ENCODE assay signal across 24 cellular contexts in genomic region chr3:99765042-99765942, GRCh38. TPM values are rescaled to one million over a fixed set of nuclear protein-coding genes. Genes with fewer than 3 reads are reported as not detected.
DNase-seq lines count a peak whose midpoint lies in the region; ATAC-seq and TF ChIP-seq lines count a peak whose summit lies in the region.
"Had no signal": no experiment of that assay in that cellular context is flagged by ENCODE, and none has a peak within 500 bp of the region (broad histone marks: within the 10 kb centered on the region; RNA-seq: fewer than 3 reads in every experiment).

No MANE protein-coding gene starts in this region.

- in situ Hi-C loops in astrocyte of the cerebellum (cut with HindIII; ENCODE audit: low sequenced_read_pairs): no loop called here

- H3K4me3 ChIP-seq in astrocyte of the cerebellum (ENCODE audit: low read depth, low read length): no peak overlapping the region
- H3K4me3 ChIP-seq in BE2C (ENCODE audit: low read depth, low read length): no peak overlapping the region
- H3K4me3 ChIP-seq in MG63: no peak overlapping the region
- H3K4me3 ChIP-seq: ascending aorta, esophagus squamous epithelium, neural progenitor cell, psoas muscle, stomach, tibial artery had no signal

- no peaks in the 10 kb centered on the region for H3K4me1 ChIP-seq in BE2C
- H3K4me1 ChIP-seq: esophagus squamous epithelium, neural progenitor cell had no signal

- H3K36me3 ChIP-seq in BE2C (no peaks in the 10 kb centered on the region), MG63 (no peaks in the 10 kb centered on the region)
- H3K36me3 ChIP-seq: esophagus squamous epithelium, neural progenitor cell, stomach, WERI-Rb-1 had no signal

- TF ChIP-seq CTCF in astrocyte of the cerebellum (IDR thresholded peaks at IDR 0.05; ENCODE audit: low read depth, low read length, missing control alignments): no peak
- TF ChIP-seq CTCF in BE2C (IDR thresholded peaks at IDR 0.05; ENCODE audit: low read depth, low read length): no peak

- DNase-seq in HS-27A (ENCODE audit: low read depth) (peak; percentile 73), astrocyte of the cerebellum (ENCODE audit: low read depth) (peak; percentile 68), fibroblast of peridontal ligament (ENCODE audit: extremely low read depth) (peak; percentile 63), BE2C (no peak), MG63 (no peak)
- DNase-seq: activated CD4-positive, alpha-beta T cell treated with anti-CD3 and anti-CD28 coated beads, Interleukin-2, amount 10 ng/mL, durations not matched to agents 24 days and 14 days; activated naive CD4-positive, alpha-beta T cell treated with anti-CD3 and anti-CD28 coated beads, Interleukin-2, amount 50 U/mL, for 16 hours; AML-193; CD8-positive, alpha-beta T cell; effector memory CD8-positive, alpha-beta T cell; esophagus squamous epithelium; GOT3; NCI-H1105; NCI-H2029; psoas muscle; stimulated activated CD8-positive, alpha-beta memory T cell treated with anti-CD3 and anti-CD28 coated beads, Interleukin-4, amount 100 ng/mL, for 48 hours; stomach; tibial artery; WERI-Rb-1 had no signal

- ATAC-seq in GM19397 (IDR thresholded peaks at IDR 0.05; ENCODE audit: unreplicated experiment) (no peak), HG03469 (IDR thresholded peaks at IDR 0.05; ENCODE audit: unreplicated experiment) (no peak)
- ATAC-seq: CD8-positive, alpha-beta T cell; effector memory CD8-positive, alpha-beta T cell; HepG2; psoas muscle had no signal

- H3K27me3 ChIP-seq in BE2C (peaks cover 9% of the 10 kb centered on the region), MG63 (no peaks in the 10 kb centered on the region)
- H3K27me3 ChIP-seq: ascending aorta, esophagus squamous epithelium, neural progenitor cell, stomach, tibial artery had no signal

- H3K9me3 ChIP-seq in BE2C (no peaks in the 10 kb centered on the region; the same call in 1 of the 2 replicates), MG63 (no peaks in the 10 kb centered on the region)
- H3K9me3 ChIP-seq: ascending aorta, esophagus squamous epithelium, psoas muscle, stomach, tibial artery had no signal

RNA-seq across cellular contexts. Expression of gene CMSS1, which starts 52.4 kb away (rescaled TPM):
- 190 TPM for polyA plus RNA-seq in BE2C (2012; ENCODE audit: insufficient read depth, insufficient read length, low read depth)
- total RNA-seq in MG63 (2014; rRNA removed; shearing (Covaris generic); ENCODE audit: low replicate concordance): 48.9 and 141 TPM in 2 replicates

Comparison
In these comparisons a context has a peak if more than half of its experiments do, and no peak if none do; other contexts are left out.
1. DNase-seq: peak in HS-27A (single experiment), astrocyte of the cerebellum (single experiment) and fibroblast of peridontal ligament (single experiment); none in BE2C (single experiment) and MG63 (single experiment).